In genomic region chr18:68837665-68838390, GRCh38 we compare ENCODE assay signal across 15 cellular contexts. TPM values are rescaled to one million over a fixed set of nuclear protein-coding genes. Genes with fewer than 3 reads are reported as not detected.
A peak's percentile ranks its signal among the peaks of the same experiment; 100 is the strongest.
DNase-seq lines count a peak whose midpoint lies in the region; ATAC-seq and TF ChIP-seq lines count a peak whose summit lies in the region.
"Had no signal": no experiment of that assay in that cellular context is flagged by ENCODE, and none has a peak within 500 bp of the region (broad histone marks: within the 10 kb centered on the region; RNA-seq: fewer than 3 reads in every experiment).

No MANE protein-coding gene starts in this region.

- no peaks in the 10 kb centered on the region for H3F3A ChIP-seq in PC-9 (ENCODE audit: insufficient read depth, low read depth)

- no peaks in the 10 kb centered on the region for H3K27me3 Mint-ChIP-seq in dendritic cell treated with granulocyte-macrophage colony-stimulating factor and Interleukin-4, amounts not matched to agents 40 ng/mL and 50 ng/mL, for 4 days
- no peaks in the 10 kb centered on the region for H3K27me3 Mint-ChIP-seq in WTC11 (ENCODE audit: low read depth)

- WGBS in sigmoid colon, 2 donors: 72 to 73% methylated on average over 6 of the region's 6 CpGs

- H3K27me3 ChIP-seq in sigmoid colon: no peaks in the 10 kb centered on the region
- no peaks in the 10 kb centered on the region for H3K27me3 ChIP-seq in PC-9 (ENCODE audit: insufficient read depth, low read depth)
- H3K27me3 ChIP-seq: tibial artery had no signal

- no peaks in the 10 kb centered on the region for H3K9me2 ChIP-seq in PC-9 (ENCODE audit: insufficient read depth)

- peak overlapping the region; percentile 71 for H3K27ac Mint-ChIP-seq in dendritic cell treated with granulocyte-macrophage colony-stimulating factor and Interleukin-4, amounts not matched to agents 40 ng/mL and 50 ng/mL, for 4 days
- H3K27ac Mint-ChIP-seq in WTC11: no peak overlapping the region
- H3K27ac Mint-ChIP-seq: CD4-positive, CD25-positive, alpha-beta regulatory T cell had no signal

- H3K36me3 Mint-ChIP-seq in dendritic cell treated with granulocyte-macrophage colony-stimulating factor and Interleukin-4, amounts not matched to agents 40 ng/mL and 50 ng/mL, for 4 days (ENCODE audit: low read depth): no peaks in the 10 kb centered on the region
- no peaks in the 10 kb centered on the region for H3K36me3 Mint-ChIP-seq in WTC11
- H3K36me3 Mint-ChIP-seq: CD4-positive, CD25-positive, alpha-beta regulatory T cell had no signal

- no peak overlapping the region for H3K4me2 ChIP-seq in PC-9

- H3K36me3 ChIP-seq in sigmoid colon (no peaks in the 10 kb centered on the region), PC-9 (ENCODE audit: low read depth) (no peaks in the 10 kb centered on the region)
- H3K36me3 ChIP-seq: tibial artery had no signal

- no peak for TF ChIP-seq POLR2A in sigmoid colon (IDR thresholded peaks at IDR 0.05)

- H3K9me3 ChIP-seq in sigmoid colon: no peaks in the 10 kb centered on the region
- no peaks in the 10 kb centered on the region for H3K9me3 ChIP-seq in PC-9 (ENCODE audit: insufficient read depth, low read depth)
- H3K9me3 ChIP-seq: tibial artery had no signal

- BruUV-seq in PC-9 (replicated peaks; lab: Mats Ljungman, UMichigan): no TSS peak

- H3K9me3 Mint-ChIP-seq in dendritic cell treated with granulocyte-macrophage colony-stimulating factor and Interleukin-4, amounts not matched to agents 40 ng/mL and 50 ng/mL, for 4 days: no peaks in the 10 kb centered on the region
- no peaks in the 10 kb centered on the region for H3K9me3 Mint-ChIP-seq in WTC11
- H3K9me3 Mint-ChIP-seq: CD4-positive, CD25-positive, alpha-beta regulatory T cell had no signal

- H2AFZ ChIP-seq in PC-9: no peak overlapping the region
- H2AFZ ChIP-seq: parathyroid adenoma had no signal

- H3K4me1 ChIP-seq in sigmoid colon: peaks cover 0 to 14% (median 0%) of the 10 kb centered on the region in 4 donors
- no peaks in the 10 kb centered on the region for H3K4me1 ChIP-seq in PC-9 (replicated peaks; ENCODE audit: insufficient read depth)
- H3K4me1 ChIP-seq: parathyroid adenoma had no signal

- peaks cover 42% of the 10 kb centered on the region for H3K4me1 Mint-ChIP-seq in dendritic cell treated with granulocyte-macrophage colony-stimulating factor and Interleukin-4, amounts not matched to agents 40 ng/mL and 50 ng/mL, for 4 days (ENCODE audit: low read depth)
- H3K4me1 Mint-ChIP-seq in WTC11: peaks cover 11% of the 10 kb centered on the region
- H3K4me1 Mint-ChIP-seq: CD4-positive, CD25-positive, alpha-beta regulatory T cell had no signal

- H3K4me3 Mint-ChIP-seq in dendritic cell treated with granulocyte-macrophage colony-stimulating factor and Interleukin-4, amounts not matched to agents 40 ng/mL and 50 ng/mL, for 4 days: peak overlapping the region; percentile 20
- H3K4me3 Mint-ChIP-seq in WTC11: no peak overlapping the region
- H3K4me3 Mint-ChIP-seq: CD4-positive, CD25-positive, alpha-beta regulatory T cell had no signal

- no peaks in the 10 kb centered on the region for H3K79me2 ChIP-seq in PC-9 (ENCODE audit: low read depth)
- H3K79me2 ChIP-seq: parathyroid adenoma had no signal

- intact Hi-C loops in dendritic cell treated with granulocyte-macrophage colony-stimulating factor and Interleukin-4, amounts not matched to agents 40 ng/mL and 50 ng/mL, for 4 days (cut with micrococcal nuclease): loop anchor here (10.0 kb wide), 1 partner anchor 1107 kb away; the partner anchor contains the start of gene CD226
- intact Hi-C loops in sigmoid colon (cut with DNase I): no loop called here
- intact Hi-C loops in PC-9 (cut with micrococcal nuclease; ENCODE audit: unreplicated experiment): no loop called here

- DNase-seq in AG20443 (ENCODE audit: low spot score): peak; percentile 41
- peak; percentile 83 for DNase-seq in M059J (ENCODE audit: low read depth)
- no peak for DNase-seq in sigmoid colon
- no peak for DNase-seq in WTC11 (ENCODE audit: low spot score)
- no peak for DNase-seq in NCI-H510A treated with DMSO at 0.1 percent for 48 hours (lab: John Stamatoyannopoulos, UW)
- DNase-seq in stimulated activated naive CD8-positive, alpha-beta T cell treated with anti-CD3 and anti-CD28 coated beads, Interleukin-15, Interleukin-2, amounts not matched to agents 100 U/mL and 50 U/mL, for 24 hours: no peak
- no peak for DNase-seq in PC-9
- DNase-seq: CD4-positive, CD25-positive, alpha-beta regulatory T cell; effector CD4-positive, alpha-beta T cell; NCI-H2081 treated with DMSO at 0.1 percent for 48 hours; NCI-H774; tibial artery had no signal

- peak overlapping the region in 3 of 4 donors; percentile 0 to 15 (median 15) for H3K27ac ChIP-seq in sigmoid colon
- H3K27ac ChIP-seq in PC-9: no peak overlapping the region
- H3K27ac ChIP-seq: parathyroid adenoma, tibial artery had no signal

- H3K4me3 ChIP-seq in sigmoid colon (no peak overlapping the region), PC-9 (no peak overlapping the region)
- H3K4me3 ChIP-seq: tibial artery had no signal

- TF ChIP-seq EP300 in sigmoid colon (IDR thresholded peaks at IDR 0.05): no peak

- TF ChIP-seq CTCF in sigmoid colon (IDR thresholded peaks at IDR 0.05): no peak
- no peak for TF ChIP-seq CTCF in WTC11 (IDR thresholded peaks at IDR 0.05)
- no peak for TF ChIP-seq CTCF in PC-9 (conservative IDR thresholded peaks at IDR 0.05)

- no peak for ATAC-seq in WTC11
- no peak for ATAC-seq in stimulated activated naive CD8-positive, alpha-beta T cell treated with anti-CD3 and anti-CD28 coated beads, Interleukin-15, Interleukin-2, amounts not matched to agents 100 U/mL and 50 U/mL, for 24 hours

- POLR2A ChIA-PET in WTC11 (lab: Charles Lee): no interaction called here
- POLR2A ChIA-PET in PC-9 (lab: Charles Lee; ENCODE audit: unreplicated experiment): no interaction called here

- CTCF ChIA-PET in WTC11 (lab: Charles Lee): no interaction called here
- CTCF ChIA-PET in PC-9 (lab: Charles Lee): no interaction called here

- no peaks in the 10 kb centered on the region; the same call in 1 of the 2 replicates for H4K20me1 ChIP-seq in PC-9 (ENCODE audit: insufficient read depth)

TF ChIP-seq in WTC11, 78 proteins besides CTCF, POLR2A, EP300 and RAD21 (continues in another document):
- TF ChIP-seq, protein P1, sequence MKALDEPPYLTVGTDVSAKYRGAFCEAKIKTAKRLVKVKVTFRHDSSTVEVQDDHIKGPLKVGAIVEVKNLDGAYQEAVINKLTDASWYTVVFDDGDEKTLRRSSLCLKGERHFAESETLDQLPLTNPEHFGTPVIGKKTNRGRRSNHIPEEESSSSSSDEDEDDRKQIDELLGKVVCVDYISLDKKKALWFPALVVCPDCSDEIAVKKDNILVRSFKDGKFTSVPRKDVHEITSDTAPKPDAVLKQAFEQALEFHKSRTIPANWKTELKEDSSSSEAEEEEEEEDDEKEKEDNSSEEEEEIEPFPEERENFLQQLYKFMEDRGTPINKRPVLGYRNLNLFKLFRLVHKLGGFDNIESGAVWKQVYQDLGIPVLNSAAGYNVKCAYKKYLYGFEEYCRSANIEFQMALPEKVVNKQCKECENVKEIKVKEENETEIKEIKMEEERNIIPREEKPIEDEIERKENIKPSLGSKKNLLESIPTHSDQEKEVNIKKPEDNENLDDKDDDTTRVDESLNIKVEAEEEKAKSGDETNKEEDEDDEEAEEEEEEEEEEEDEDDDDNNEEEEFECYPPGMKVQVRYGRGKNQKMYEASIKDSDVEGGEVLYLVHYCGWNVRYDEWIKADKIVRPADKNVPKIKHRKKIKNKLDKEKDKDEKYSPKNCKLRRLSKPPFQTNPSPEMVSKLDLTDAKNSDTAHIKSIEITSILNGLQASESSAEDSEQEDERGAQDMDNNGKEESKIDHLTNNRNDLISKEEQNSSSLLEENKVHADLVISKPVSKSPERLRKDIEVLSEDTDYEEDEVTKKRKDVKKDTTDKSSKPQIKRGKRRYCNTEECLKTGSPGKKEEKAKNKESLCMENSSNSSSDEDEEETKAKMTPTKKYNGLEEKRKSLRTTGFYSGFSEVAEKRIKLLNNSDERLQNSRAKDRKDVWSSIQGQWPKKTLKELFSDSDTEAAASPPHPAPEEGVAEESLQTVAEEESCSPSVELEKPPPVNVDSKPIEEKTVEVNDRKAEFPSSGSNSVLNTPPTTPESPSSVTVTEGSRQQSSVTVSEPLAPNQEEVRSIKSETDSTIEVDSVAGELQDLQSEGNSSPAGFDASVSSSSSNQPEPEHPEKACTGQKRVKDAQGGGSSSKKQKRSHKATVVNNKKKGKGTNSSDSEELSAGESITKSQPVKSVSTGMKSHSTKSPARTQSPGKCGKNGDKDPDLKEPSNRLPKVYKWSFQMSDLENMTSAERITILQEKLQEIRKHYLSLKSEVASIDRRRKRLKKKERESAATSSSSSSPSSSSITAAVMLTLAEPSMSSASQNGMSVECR (CRISPR knock-in tag; IDR thresholded peaks at IDR 0.05; ENCODE audit: borderline replicate concordance): no peak
- TF ChIP-seq NR3C1 (CRISPR knock-in tag; conservative IDR thresholded peaks at IDR 0.05; ENCODE audit: low read depth) (no peak), JUN (CRISPR knock-in tag; IDR thresholded peaks at IDR 0.05) (no peak), CBFB (CRISPR knock-in tag; IDR thresholded peaks at IDR 0.05; ENCODE audit: low read depth) (no peak)
- TF ChIP-seq, protein P2, sequence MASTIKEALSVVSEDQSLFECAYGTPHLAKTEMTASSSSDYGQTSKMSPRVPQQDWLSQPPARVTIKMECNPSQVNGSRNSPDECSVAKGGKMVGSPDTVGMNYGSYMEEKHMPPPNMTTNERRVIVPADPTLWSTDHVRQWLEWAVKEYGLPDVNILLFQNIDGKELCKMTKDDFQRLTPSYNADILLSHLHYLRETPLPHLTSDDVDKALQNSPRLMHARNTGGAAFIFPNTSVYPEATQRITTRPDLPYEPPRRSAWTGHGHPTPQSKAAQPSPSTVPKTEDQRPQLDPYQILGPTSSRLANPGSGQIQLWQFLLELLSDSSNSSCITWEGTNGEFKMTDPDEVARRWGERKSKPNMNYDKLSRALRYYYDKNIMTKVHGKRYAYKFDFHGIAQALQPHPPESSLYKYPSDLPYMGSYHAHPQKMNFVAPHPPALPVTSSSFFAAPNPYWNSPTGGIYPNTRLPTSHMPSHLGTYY (CRISPR knock-in tag; IDR thresholded peaks at IDR 0.05): no peak
- TF ChIP-seq, protein P3, sequence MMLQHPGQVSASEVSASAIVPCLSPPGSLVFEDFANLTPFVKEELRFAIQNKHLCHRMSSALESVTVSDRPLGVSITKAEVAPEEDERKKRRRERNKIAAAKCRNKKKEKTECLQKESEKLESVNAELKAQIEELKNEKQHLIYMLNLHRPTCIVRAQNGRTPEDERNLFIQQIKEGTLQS (CRISPR knock-in tag; conservative IDR thresholded peaks at IDR 0.05): no peak

RNA-seq across cellular contexts. Expression of gene CCDC102B, which starts 39.9 kb away (rescaled TPM):
- total RNA-seq in M059J (2014; rRNA removed; shearing (Covaris generic)): 2.7 and 5.2 TPM in 2 replicates
- total RNA-seq in sigmoid colon (10 to 100 TPM in 3 of 4 donors, 1 to 10 TPM in 1; 6.7 to 16.3 (median 10.9) TPM), WTC11 (2021) (3.1 to 5.1 TPM (median 3.2 TPM) in 3 replicates), PC-9 (2021) (1.9 and 2.3 TPM in 2 replicates)
- 1 to 10 TPM; 1.8 to 3.7 (median 2.7) TPM for polyA plus RNA-seq in sigmoid colon
- total RNA-seq: G401 had no signal

Comparison
In these comparisons a context has a peak if more than half of its experiments do, and no peak if none do; other contexts are left out.
1. DNase-seq: peak in AG20443 (single experiment) and M059J (single experiment); none in sigmoid colon (single experiment), WTC11 (single experiment), NCI-H510A treated with DMSO at 0.1 percent for 48 hours (single experiment), stimulated activated naive CD8-positive, alpha-beta T cell treated with anti-CD3 and anti-CD28 coated beads, Interleukin-15, Interleukin-2, amounts not matched to agents 100 U/mL and 50 U/mL, for 24 hours (single experiment) and PC-9 (0 of 2).